8 cellular contexts compared by ENCODE assay signal in the genomic region with DNA sequence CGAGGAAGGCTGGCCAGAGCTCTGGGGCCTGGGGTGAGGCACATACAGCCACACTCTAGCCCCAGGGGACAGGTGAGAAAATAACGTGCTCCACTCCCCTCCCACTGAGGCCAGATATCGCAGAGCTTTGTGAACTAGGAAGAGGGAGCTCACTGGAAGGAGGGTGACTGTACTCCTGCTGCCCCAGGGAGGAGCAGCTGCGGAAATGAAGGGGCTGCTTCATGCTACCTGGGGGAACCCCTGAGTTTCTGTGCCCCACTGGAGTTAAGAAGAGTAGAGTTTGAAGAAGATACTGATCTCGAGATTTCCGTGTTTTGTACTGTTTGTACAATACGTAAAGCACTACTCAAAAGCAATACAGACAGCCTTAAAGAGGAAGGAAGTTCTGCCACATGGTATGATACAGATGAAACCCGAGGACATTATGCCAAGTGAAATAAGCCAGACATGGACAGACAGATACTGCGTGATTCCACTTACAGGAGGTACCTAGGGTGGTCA. TPM values are rescaled to one million over a fixed set of nuclear protein-coding genes. Genes with fewer than 3 reads are reported as not detected.
A peak's percentile ranks its signal among the peaks of the same experiment; 100 is the strongest.
DNase-seq lines count a peak whose midpoint lies in the region; ATAC-seq and TF ChIP-seq lines count a peak whose summit lies in the region.

No MANE protein-coding gene starts in this region.

- H3K4me1 Mint-ChIP-seq in activated CD4-positive, alpha-beta T cell treated with anti-CD3 and anti-CD28 coated beads, Interleukin-2, amount 10 ng/mL, durations not matched to agents 24 days and 14 days = peaks cover 42% of the 10 kb centered on the region
- peaks cover 15% of the 10 kb centered on the region for H3K4me1 Mint-ChIP-seq in chondrocyte (ENCODE audit: low read depth)

- peaks cover 0 to 3% of the 10 kb centered on the region in 2 donors for H3K4me1 ChIP-seq in thoracic aorta (ENCODE audit: control insufficient read depth in 1 of 2, low read depth in 2 of 2)

- no peaks in the 10 kb centered on the region for H3K27me3 Mint-ChIP-seq in activated CD4-positive, alpha-beta T cell treated with anti-CD3 and anti-CD28 coated beads, Interleukin-2, amount 10 ng/mL, durations not matched to agents 24 days and 14 days
- H3K27me3 Mint-ChIP-seq in chondrocyte (ENCODE audit: low read depth) = no peaks in the 10 kb centered on the region

- H3K27me3 ChIP-seq in thoracic aorta (replicated peaks; ENCODE audit: insufficient read depth) = no peaks in the 10 kb centered on the region

- no peaks in the 10 kb centered on the region for H3K36me3 ChIP-seq in thoracic aorta

- peak overlapping the region; percentile 65 for H3K4me3 Mint-ChIP-seq in activated CD4-positive, alpha-beta T cell treated with anti-CD3 and anti-CD28 coated beads, Interleukin-2, amount 10 ng/mL, durations not matched to agents 24 days and 14 days
- H3K4me3 Mint-ChIP-seq in chondrocyte (ENCODE audit: unreplicated experiment) = no peak overlapping the region

- peak; percentile 52 for DNase-seq in stimulated activated CD4-positive, alpha-beta T cell treated with anti-CD3 and anti-CD28 coated beads, Interleukin-15, amount 100 ng/mL, for 24 hours
- DNase-seq in stimulated activated CD4-positive, alpha-beta T cell treated with anti-CD3 and anti-CD28 coated beads, Interleukin-12 subunit alpha, Interleukin-12 subunit beta, amount 100 ng/mL, for 4 hours = no peak
- DNase-seq in activated CD4-positive, alpha-beta T cell treated with anti-CD3 and anti-CD28 coated beads, Interleukin-2, amount 10 ng/mL, durations not matched to agents 24 days and 14 days = peak; percentile 88
- DNase-seq in globus pallidus (ENCODE audit: low spot score) = peak; percentile 35
- DNase-seq in thoracic aorta (ENCODE audit: low spot score) = no peak
- no peak for DNase-seq in NCI-H1930 (lab: John Stamatoyannopoulos, UW)
- no peak for DNase-seq in NCI-H446 treated with DMSO at 0.1 percent for 48 hours (lab: John Stamatoyannopoulos, UW)
- no peak for DNase-seq in chondrocyte (ENCODE audit: low spot score)

- peak overlapping the region; percentile 90 for H3K27ac Mint-ChIP-seq in activated CD4-positive, alpha-beta T cell treated with anti-CD3 and anti-CD28 coated beads, Interleukin-2, amount 10 ng/mL, durations not matched to agents 24 days and 14 days
- H3K27ac Mint-ChIP-seq in chondrocyte (ENCODE audit: unreplicated experiment) = no peak overlapping the region

- H3K4me3 ChIP-seq in thoracic aorta = peak overlapping the region; percentile 14

- H3K9me3 Mint-ChIP-seq in activated CD4-positive, alpha-beta T cell treated with anti-CD3 and anti-CD28 coated beads, Interleukin-2, amount 10 ng/mL, durations not matched to agents 24 days and 14 days = no peaks in the 10 kb centered on the region
- H3K9me3 Mint-ChIP-seq in chondrocyte (ENCODE audit: low read depth) = no peaks in the 10 kb centered on the region

- no peaks in the 10 kb centered on the region for H3K9me3 ChIP-seq in thoracic aorta

- no peak overlapping the region for H3K27ac ChIP-seq in thoracic aorta

- no peak for ATAC-seq in thoracic aorta (ENCODE audit: insufficient number of reproducible peaks, low FRiP score, low read depth)

- intact Hi-C loops in activated CD4-positive, alpha-beta T cell treated with anti-CD3 and anti-CD28 coated beads, Interleukin-2, amount 10 ng/mL, durations not matched to agents 24 days and 14 days (cut with micrococcal nuclease) = loop anchor here (2.0 to 5.0 kb wide), 2 partner anchors 25 to 36 kb away; no protein-coding TSS in a partner anchor

- H3K36me3 Mint-ChIP-seq in activated CD4-positive, alpha-beta T cell treated with anti-CD3 and anti-CD28 coated beads, Interleukin-2, amount 10 ng/mL, durations not matched to agents 24 days and 14 days (ENCODE audit: low read depth) = peaks cover 25% of the 10 kb centered on the region
- H3K36me3 Mint-ChIP-seq in chondrocyte (ENCODE audit: low read depth) = no peaks in the 10 kb centered on the region

- TF ChIP-seq CTCF in thoracic aorta (IDR thresholded peaks at IDR 0.05) = no peak
- TF ChIP-seq CTCF in chondrocyte (IDR thresholded peaks at IDR 0.05) = no peak

RNA-seq across cellular contexts. Expression of gene CMTM6, which starts 44.6 kb away (rescaled TPM):
- total RNA-seq in activated CD4-positive, alpha-beta T cell treated with anti-CD3 and anti-CD28 coated beads, Interleukin-2, amount 10 ng/mL, durations not matched to agents 24 days and 14 days = 79.3 and 79.6 TPM in 2 replicates
- total RNA-seq in thoracic aorta (10 to 100 TPM; 42.1 to 62.3 TPM), chondrocyte (51.8 to 59.0 TPM (median 54.0 TPM) in 3 replicates)

Comparison
In these comparisons a context has a peak if more than half of its experiments do, and no peak if none do; other contexts are left out.
1. DNase-seq: peak in stimulated activated CD4-positive, alpha-beta T cell treated with anti-CD3 and anti-CD28 coated beads, Interleukin-15, amount 100 ng/mL, for 24 hours (single experiment), activated CD4-positive, alpha-beta T cell treated with anti-CD3 and anti-CD28 coated beads, Interleukin-2, amount 10 ng/mL, durations not matched to agents 24 days and 14 days (single experiment) and globus pallidus (single experiment); none in stimulated activated CD4-positive, alpha-beta T cell treated with anti-CD3 and anti-CD28 coated beads, Interleukin-12 subunit alpha, Interleukin-12 subunit beta, amount 100 ng/mL, for 4 hours (single experiment), thoracic aorta (single experiment), NCI-H1930 (0 of 2), NCI-H446 treated with DMSO at 0.1 percent for 48 hours (single experiment) and chondrocyte (single experiment).